ENCODE assay signal across 17 cellular contexts in the genomic region with DNA sequence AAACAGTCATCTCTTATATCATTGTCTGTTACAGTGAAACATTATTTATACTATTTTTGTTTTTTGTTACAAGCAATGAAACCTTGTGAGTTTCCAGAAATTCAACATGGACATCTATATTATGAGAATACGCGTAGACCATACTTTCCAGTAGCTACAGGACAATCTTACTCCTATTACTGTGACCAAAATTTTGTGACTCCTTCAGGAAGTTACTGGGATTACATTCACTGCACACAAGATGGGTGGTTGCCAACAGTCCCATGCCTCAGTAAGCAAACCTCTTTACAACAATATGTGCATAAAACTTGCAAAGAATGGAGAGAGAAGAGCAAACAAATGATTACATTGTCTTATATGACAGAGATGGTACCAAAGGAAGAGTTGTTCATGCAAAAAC. TPM values are rescaled to one million over a fixed set of nuclear protein-coding genes. Genes with fewer than 3 reads are reported as not detected.
DNase-seq lines count a peak whose midpoint lies in the region; TF ChIP-seq lines count a peak whose summit lies in the region.
"Had no signal": no experiment of that assay in that cellular context is flagged by ENCODE, and none has a peak within 500 bp of the region (broad histone marks: within the 10 kb centered on the region; RNA-seq: fewer than 3 reads in every experiment).

No MANE protein-coding gene starts in this region.

- no peaks in the 10 kb centered on the region for H3K79me2 ChIP-seq in hepatocyte
- H3K79me2 ChIP-seq: parathyroid adenoma had no signal

- no peaks in the 10 kb centered on the region for H3K27me3 Mint-ChIP-seq in mesothelial cell of epicardium (ENCODE audit: low read depth)

- no peaks in the 10 kb centered on the region for H3K9me3 Mint-ChIP-seq in mesothelial cell of epicardium

- no peak overlapping the region for H3K4me3 Mint-ChIP-seq in mesothelial cell of epicardium

- H3K27ac ChIP-seq in hepatocyte: no peak overlapping the region
- H3K27ac ChIP-seq: breast epithelium, parathyroid adenoma had no signal

- no peak overlapping the region for H2AFZ ChIP-seq in hepatocyte
- H2AFZ ChIP-seq: parathyroid adenoma had no signal

- no peaks in the 10 kb centered on the region for H4K20me1 ChIP-seq in hepatocyte (ENCODE audit: insufficient read depth, poor library complexity, severe bottlenecking)

- no peaks in the 10 kb centered on the region for H3K36me3 ChIP-seq in hepatocyte (replicated peaks; ENCODE audit: insufficient read depth, low read depth)
- H3K36me3 ChIP-seq: breast epithelium had no signal

- no peaks in the 10 kb centered on the region for H3K9me3 ChIP-seq in hepatocyte (ENCODE audit: low read depth)
- H3K9me3 ChIP-seq: breast epithelium, SK-N-SH had no signal

- H3K27me3 ChIP-seq in hepatocyte: no peaks in the 10 kb centered on the region
- H3K27me3 ChIP-seq: breast epithelium had no signal

- TF ChIP-seq CTCF in cardiac fibroblast (IDR thresholded peaks at IDR 0.05; ENCODE audit: low read depth, low read length): no peak
- peak; percentile 21 for TF ChIP-seq CTCF in mesothelial cell of epicardium (IDR thresholded peaks at IDR 0.05; ENCODE audit: unreplicated experiment)
- no peak for TF ChIP-seq CTCF in hepatocyte (IDR thresholded peaks at IDR 0.05; ENCODE audit: poor library complexity)

- DNase-seq in NCI-H2171 treated with DMSO at 0.1 percent for 48 hours (lab: John Stamatoyannopoulos, UW): peak; percentile 1
- DNase-seq in NCI-H2171 (lab: John Stamatoyannopoulos, UW): no peak
- DNase-seq in Kasumi-1 (lab: John Stamatoyannopoulos, UW): peak; percentile 10 to 23
- DNase-seq in cardiac fibroblast (ENCODE audit: low read depth in 2 of 2): peak; percentile 10 to 14
- DNase-seq in mesothelial cell of epicardium (ENCODE audit: low spot score in 2 of 2, unreplicated experiment in 2 of 2): no peak
- no peak for DNase-seq in retina
- no peak for DNase-seq in NCI-H146 treated with DMSO at 0.1 percent for 48 hours (lab: John Stamatoyannopoulos, UW; ENCODE audit: unreplicated experiment)
- DNase-seq in hepatocyte (ENCODE audit: low spot score): no peak
- DNase-seq: activated CD8-positive, alpha-beta memory T cell treated with anti-CD3 and anti-CD28 coated beads, Interleukin-2, amount 50 U/mL, for 4 hours; activated naive CD4-positive, alpha-beta T cell treated with anti-CD3 and anti-CD28 coated beads, Interleukin-2, amount 50 U/mL, for 16 hours; effector memory CD4-positive, alpha-beta T cell; islet precursor cell; NCI-H1436; SK-N-SH; stimulated activated CD4-positive, alpha-beta T cell treated with anti-CD3 and anti-CD28 coated beads, Interleukin-12 subunit alpha, Interleukin-12 subunit beta, amount 100 ng/mL, for 4 hours had no signal

- no peak overlapping the region for H3K4me3 ChIP-seq in cardiac fibroblast (replicated peaks in 1 of 2; ENCODE audit: low read depth in 2 of 2, low read length in 2 of 2)
- no peak overlapping the region for H3K4me3 ChIP-seq in hepatocyte
- H3K4me3 ChIP-seq: breast epithelium had no signal

- H3K4me2 ChIP-seq in hepatocyte: no peak overlapping the region
- H3K4me2 ChIP-seq: SK-N-SH had no signal

- no peaks in the 10 kb centered on the region for H3K4me1 Mint-ChIP-seq in mesothelial cell of epicardium

- no peaks in the 10 kb centered on the region for H3K36me3 Mint-ChIP-seq in mesothelial cell of epicardium

- H3K4me1 ChIP-seq in hepatocyte (ENCODE audit: insufficient read depth): no peaks in the 10 kb centered on the region
- H3K4me1 ChIP-seq: breast epithelium, parathyroid adenoma had no signal

- H3K27ac Mint-ChIP-seq in mesothelial cell of epicardium: no peak overlapping the region

- H3K9me2 ChIP-seq in hepatocyte (replicated peaks; ENCODE audit: insufficient read depth): no peaks in the 10 kb centered on the region
- H3K9me2 ChIP-seq: SK-N-SH had no signal

- WGBS in hepatocyte (ENCODE audit: low lambda C conversion rate, missing lambda C conversion rate): 95% methylated on average over 2 of the region's 2 CpGs

RNA-seq across cellular contexts. Expression of a gene that starts 22.4 kb away (rescaled TPM):
- total RNA-seq in mesothelial cell of epicardium (not detected in 3 replicates), hepatocyte (2.1 and 3.4 TPM in 2 replicates)
- 0.21 and 1.2 TPM in 2 replicates for polyA plus RNA-seq in hepatocyte
- total RNA-seq: breast epithelium had no signal

RNA-seq across cellular contexts. Expression of a gene that starts 33.3 kb away (rescaled TPM):
- total RNA-seq in mesothelial cell of epicardium (not detected in 3 replicates), hepatocyte (16.9 and 35.6 TPM in 2 replicates)
- 6.8 and 9.6 TPM in 2 replicates for polyA plus RNA-seq in hepatocyte
- total RNA-seq: breast epithelium had no signal
- polyA plus RNA-seq: SK-N-SH had no signal

Comparison
In these comparisons a context has a peak if more than half of its experiments do, and no peak if none do; other contexts are left out.
1. DNase-seq: peak in NCI-H2171 treated with DMSO at 0.1 percent for 48 hours (single experiment), Kasumi-1 (2 of 2) and cardiac fibroblast (2 of 2); none in NCI-H2171 (single experiment), mesothelial cell of epicardium (0 of 2), retina (single experiment), NCI-H146 treated with DMSO at 0.1 percent for 48 hours (single experiment) and hepatocyte (single experiment).
2. RNA of a gene that starts 33.3 kb away (total RNA-seq): 16.9 to 35.6 TPM in hepatocyte; not detected in mesothelial cell of epicardium; every median in the first group is over 10 times any median in the second.